8 cellular contexts compared by ENCODE assay signal in the genomic region with DNA sequence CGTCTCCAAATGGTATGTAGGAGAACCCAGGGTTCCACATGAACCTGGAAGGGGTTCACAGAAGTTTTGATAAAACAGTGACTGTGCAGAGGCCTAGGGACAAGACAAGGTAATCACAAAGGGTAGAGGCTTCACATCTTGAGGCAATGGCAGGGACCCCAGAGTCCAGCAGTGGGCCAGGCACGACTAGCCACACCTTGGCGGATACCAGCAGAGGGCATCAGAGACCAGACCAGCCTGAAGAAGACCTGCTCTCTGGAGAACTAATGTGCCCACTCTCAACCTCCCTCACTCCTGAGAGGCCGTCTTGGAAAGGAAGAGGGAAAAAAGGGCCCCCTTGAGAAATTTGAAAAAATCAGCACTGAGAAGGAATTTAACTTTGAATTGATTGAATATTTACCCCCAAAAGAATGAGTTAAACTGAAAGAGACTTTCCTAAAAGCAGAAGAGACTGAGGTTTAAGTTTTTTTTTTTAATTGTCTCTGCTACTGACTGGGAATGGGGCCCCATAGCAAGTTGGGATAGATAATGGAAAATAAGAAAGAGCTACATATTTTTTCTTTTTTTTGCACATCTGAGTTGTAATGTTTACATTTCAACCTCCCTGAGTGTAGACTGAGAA.
DNase-seq lines count a peak whose midpoint lies in the region; ATAC-seq, FAIRE-seq and TF ChIP-seq lines count a peak whose summit lies in the region.

No MANE protein-coding gene starts in this region.

- H3K4me1 Mint-ChIP-seq in T-helper 2 cell treated with Interferon-gamma antibody and Interleukin-4, amounts not matched to agents 5 μg/mL and 100 μg/mL, for 36 hours (ENCODE audit: low read depth), result no peaks in the 10 kb centered on the region

- H3K36me3 ChIP-seq in bronchial epithelial cell (ENCODE audit: control insufficient read depth, insufficient read depth, low read length), result no peaks in the 10 kb centered on the region

- H3K27ac Mint-ChIP-seq in T-helper 2 cell treated with Interferon-gamma antibody and Interleukin-4, amounts not matched to agents 5 μg/mL and 100 μg/mL, for 36 hours, result no peak overlapping the region

- no peaks in the 10 kb centered on the region for H3K36me3 Mint-ChIP-seq in T-helper 2 cell treated with Interferon-gamma antibody and Interleukin-4, amounts not matched to agents 5 μg/mL and 100 μg/mL, for 36 hours (ENCODE audit: low read depth)

- peak; percentile 26 for DNase-seq in AG10803 (ENCODE audit: low read depth)
- DNase-seq in NCI-H226, result peak; percentile 28
- DNase-seq in bronchial epithelial cell (ENCODE audit: low read depth), result peak; percentile 36
- peak; percentile 60 to 66 for DNase-seq in lung microvascular endothelial cell (ENCODE audit: low read depth in 2 of 2)
- no peak for DNase-seq in T-helper 2 cell treated with Interferon-gamma antibody and Interleukin-4, amounts not matched to agents 5 μg/mL and 100 μg/mL, for 36 hours (ENCODE audit: low spot score)
- DNase-seq in posterior vena cava (ENCODE audit: low spot score), result no peak

- no peak overlapping the region for H3K4me3 Mint-ChIP-seq in T-helper 2 cell treated with Interferon-gamma antibody and Interleukin-4, amounts not matched to agents 5 μg/mL and 100 μg/mL, for 36 hours

- no peak overlapping the region for H3K4me3 ChIP-seq in AG10803 (ENCODE audit: low read length)
- H3K4me3 ChIP-seq in GM12875 (ENCODE audit: low read depth, low read length), result no peak overlapping the region
- no peak overlapping the region for H3K4me3 ChIP-seq in bronchial epithelial cell (ENCODE audit: low read depth, low read length)

- no peaks in the 10 kb centered on the region for H3K27me3 ChIP-seq in bronchial epithelial cell (ENCODE audit: control insufficient read depth, insufficient read depth, low read length)

- H3K27me3 Mint-ChIP-seq in T-helper 2 cell treated with Interferon-gamma antibody and Interleukin-4, amounts not matched to agents 5 μg/mL and 100 μg/mL, for 36 hours (ENCODE audit: low read depth), result peaks cover 6% of the 10 kb centered on the region

- no peak for FAIRE-seq in bronchial epithelial cell (lab: Jason Lieb, UNC)

- no peaks in the 10 kb centered on the region for H3K9me3 Mint-ChIP-seq in T-helper 2 cell treated with Interferon-gamma antibody and Interleukin-4, amounts not matched to agents 5 μg/mL and 100 μg/mL, for 36 hours

- peak; percentile 55 for TF ChIP-seq CTCF in AG10803 (conservative IDR thresholded peaks at IDR 0.05; ENCODE audit: low read length)
- TF ChIP-seq CTCF in GM12875 (IDR thresholded peaks at IDR 0.05; ENCODE audit: borderline replicate concordance, insufficient read depth, low read depth, low read length), result peak; percentile 63
- TF ChIP-seq CTCF in bronchial epithelial cell (IDR thresholded peaks at IDR 0.05; ENCODE audit: insufficient read depth, low read length, severe bottlenecking), result peak; percentile 77

- intact Hi-C loops in posterior vena cava (cut with DNase I), result loop anchor here (10.0 kb wide), 2 partner anchors 111 to 249 kb away; no protein-coding TSS in a partner anchor

- ATAC-seq in GM18519 (IDR thresholded peaks at IDR 0.05; ENCODE audit: low FRiP score, unreplicated experiment), result no peak

Comparison
In these comparisons a context has a peak if more than half of its experiments do, and no peak if none do; other contexts are left out.
1. DNase-seq: peak in AG10803 (single experiment), NCI-H226 (single experiment), bronchial epithelial cell (single experiment) and lung microvascular endothelial cell (2 of 2); none in T-helper 2 cell treated with Interferon-gamma antibody and Interleukin-4, amounts not matched to agents 5 μg/mL and 100 μg/mL, for 36 hours (single experiment) and posterior vena cava (single experiment).
2. Peak in every context shown above with its lines, with median percentiles within 50 percentile points of each other: CTCF ChIP-seq.